9 cellular contexts compared by ENCODE assay signal in genomic region chr7:150898475-150899011, GRCh38. TPM values are rescaled to one million over a fixed set of nuclear protein-coding genes. Genes with fewer than 3 reads are reported as not detected.
DNase-seq lines count a peak whose midpoint lies in the region; ATAC-seq and TF ChIP-seq lines count a peak whose summit lies in the region.
"Had no signal": no experiment of that assay in that cellular context is flagged by ENCODE, and none has a peak within 500 bp of the region (broad histone marks: within the 10 kb centered on the region; RNA-seq: fewer than 3 reads in every experiment).

No MANE protein-coding gene starts in this region.

- no peaks in the 10 kb centered on the region for H3K9me2 ChIP-seq in DOHH2 (replicated peaks; ENCODE audit: control insufficient read depth, low read length)

- peaks cover 67% of the 10 kb centered on the region for H3K4me1 ChIP-seq in DOHH2 (ENCODE audit: control insufficient read depth, low read length)

- H3K4me1 Mint-ChIP-seq in immature natural killer cell = peaks cover 4 to 7% of the 10 kb centered on the region in 2 donors

- H3K4me3 ChIP-seq in DOHH2 (ENCODE audit: low read length) (peak overlapping the region; percentile 71), brain microvascular endothelial cell (ENCODE audit: low read depth, low read length) (no peak overlapping the region)

- peak overlapping the region; percentile 88 for H3K27ac ChIP-seq in DOHH2 (ENCODE audit: low read depth, low read length)
- no peak overlapping the region for H3K27ac ChIP-seq in VCaP
- H3K27ac ChIP-seq in brain microvascular endothelial cell = no peak overlapping the region
- H3K27ac ChIP-seq: epithelial cell of prostate had no signal

- H3K27me3 Mint-ChIP-seq in immature natural killer cell (ENCODE audit: low read depth in 3 of 3) = peaks cover 16 to 21% (median 17%) of the 10 kb centered on the region in 3 donors

- in situ Hi-C loops in brain microvascular endothelial cell (cut with HindIII; ENCODE audit: low pct_ligation_motif_present, low sequenced_read_pairs) = no loop called here

- peaks cover 8% of the 10 kb centered on the region for H3F3A ChIP-seq in DOHH2 (ENCODE audit: control insufficient read depth, insufficient read depth)

- H3K36me3 Mint-ChIP-seq in immature natural killer cell = no peaks in the 10 kb centered on the region

- no peaks in the 10 kb centered on the region for H3K9me3 Mint-ChIP-seq in immature natural killer cell

- peaks cover 8% of the 10 kb centered on the region for H3K9me3 ChIP-seq in DOHH2 (ENCODE audit: control insufficient read depth, insufficient read depth, low read length)

- TF ChIP-seq CTCF in DOHH2 (IDR thresholded peaks at IDR 0.05; ENCODE audit: low read depth, low read length, poor library complexity, severe bottlenecking) (peak; percentile 100), VCaP (conservative IDR thresholded peaks at IDR 0.05) (peak; percentile 98), brain microvascular endothelial cell (IDR thresholded peaks at IDR 0.05; ENCODE audit: low read depth, low read length, missing control alignments) (peak; percentile 95)

- no peak for ATAC-seq in HG03469 (IDR thresholded peaks at IDR 0.05; ENCODE audit: unreplicated experiment)

- no peak overlapping the region for H3K4me3 Mint-ChIP-seq in immature natural killer cell

- no peak overlapping the region for H3K27ac Mint-ChIP-seq in immature natural killer cell

- DNase-seq in H4 (ENCODE audit: low spot score) = peak; percentile 69
- peak; percentile 68 for DNase-seq in NCI-H1694 treated with DMSO at 0.1 percent for 48 hours (lab: John Stamatoyannopoulos, UW)
- peak; percentile 65 for DNase-seq in brain microvascular endothelial cell
- peak; percentile 61 to 67 (median 66) for DNase-seq in immature natural killer cell
- peak; percentile 51 to 60 for DNase-seq in stimulated activated CD4-positive, alpha-beta T cell treated with anti-CD3 and anti-CD28 coated beads, Interleukin-15, amount 100 ng/mL, for 48 hours (ENCODE audit: low read depth in 2 of 2)

- H4K20me1 ChIP-seq in DOHH2 (ENCODE audit: control insufficient read depth, insufficient read depth, low read depth, low read length) = no peaks in the 10 kb centered on the region

- H3K4me2 ChIP-seq in DOHH2 (ENCODE audit: low read length) = peak overlapping the region; percentile 88

- no peaks in the 10 kb centered on the region for H3K79me2 ChIP-seq in DOHH2 (ENCODE audit: control insufficient read depth, low read length)

- H3K36me3 ChIP-seq in DOHH2 (ENCODE audit: control insufficient read depth, low read length) = no peaks in the 10 kb centered on the region
- no peaks in the 10 kb centered on the region for H3K36me3 ChIP-seq in brain microvascular endothelial cell (replicated peaks)

- H3K27me3 ChIP-seq in DOHH2 (ENCODE audit: control insufficient read depth, low read length) (no peaks in the 10 kb centered on the region), brain microvascular endothelial cell (replicated peaks) (peaks cover 10% of the 10 kb centered on the region)

RNA-seq across cellular contexts. Expression of gene AOC1, which starts 46.2 kb away (rescaled TPM):
- total RNA-seq in H4 (2014; rRNA removed; shearing (Covaris generic)) = 0.31 TPM in 1 of 2 replicates, not detected in the other
- polyA plus RNA-seq in immature natural killer cell = not detected
